In genomic region chr11:75743159-75743558, GRCh38 we compare ENCODE assay signal across 3 cellular contexts. TPM values are rescaled to one million over a fixed set of nuclear protein-coding genes. Genes with fewer than 3 reads are reported as not detected.
"Had no signal": no experiment of that assay in that cellular context is flagged by ENCODE, and none has a peak within 500 bp of the region (broad histone marks: within the 10 kb centered on the region; RNA-seq: fewer than 3 reads in every experiment).

No MANE protein-coding gene starts in this region.

RNA-seq across cellular contexts. Expression of gene DGAT2, which starts 25.4 kb away (rescaled TPM):
- total RNA-seq: SJSA1 had no signal

RNA-seq across cellular contexts. Expression of gene MOGAT2, which starts 25.5 kb away (rescaled TPM):
- total RNA-seq: M059J, PC-3, SJSA1 had no signal
